1 cellular context compared by ENCODE assay signal in genomic region chr14:64053694-64054669, GRCh38.
TF ChIP-seq lines count a peak whose summit lies in the region.

No MANE protein-coding gene starts in this region.

TF ChIP-seq in SK-N-SH, 30 proteins besides CTCF, POLR2A, EP300 and RAD21 (continued from another document):
- TF ChIP-seq REST (IDR thresholded peaks at IDR 0.05; ENCODE audit: low read depth, low read length) (no peak), USF1 (IDR thresholded peaks at IDR 0.05; ENCODE audit: borderline replicate concordance, low read depth) (no peak), FOSL2 (IDR thresholded peaks at IDR 0.05; ENCODE audit: borderline replicate concordance, low read depth) (no peak)
TF ChIP-seq in SK-N-SH: peak in this region for 0.
